In the genomic region with DNA sequence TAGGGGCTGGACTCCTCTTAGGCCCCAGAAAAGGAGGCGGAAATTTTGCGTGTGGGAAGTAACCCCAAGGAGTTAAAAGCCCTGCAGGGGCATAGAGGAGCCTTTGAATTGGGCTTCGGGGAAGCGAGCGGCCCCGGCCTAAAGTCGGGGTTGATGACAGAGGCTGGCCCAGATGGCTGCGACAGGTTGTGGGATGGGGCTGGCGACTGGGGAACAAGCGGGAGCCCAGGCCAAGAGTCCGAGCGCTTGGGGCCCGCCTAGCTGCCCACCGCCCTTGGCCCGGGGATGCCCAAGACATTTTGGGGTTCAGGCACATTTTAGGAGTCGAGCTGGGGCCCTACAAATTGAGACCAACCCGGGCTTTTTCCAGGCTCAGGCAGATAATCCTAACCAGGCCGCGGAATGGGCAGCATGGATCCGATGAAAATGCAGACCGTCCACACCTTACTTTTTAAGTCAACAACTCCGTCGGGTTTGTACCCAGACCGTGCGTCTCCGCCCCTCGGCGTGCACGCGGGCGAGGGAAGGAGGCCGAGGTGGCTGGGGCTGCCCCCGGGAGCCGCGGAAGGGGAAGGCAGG, we compare ENCODE assay signal across 6 cellular contexts. TPM values are rescaled to one million over a fixed set of nuclear protein-coding genes. Genes with fewer than 3 reads are reported as not detected.
DNase-seq lines count a peak whose midpoint lies in the region; ATAC-seq lines count a peak whose summit lies in the region.

No MANE protein-coding gene starts in this region.

- peak overlapping the region; percentile 95 to 98 for H3K27ac ChIP-seq in mucosa of rectum (ENCODE audit: low read depth in 2 of 2, low read length in 2 of 2)

- H3K27me3 ChIP-seq in mucosa of rectum (ENCODE audit: control insufficient read depth in 2 of 2, insufficient read depth in 2 of 2, low read length in 2 of 2) = peaks cover 0 to 3% of the 10 kb centered on the region in 2 donors

- peaks cover 22% of the 10 kb centered on the region for H3K4me1 Mint-ChIP-seq in activated naive CD8-positive, alpha-beta T cell treated with anti-CD3 and anti-CD28 coated beads, Interleukin-2, amount 50 U/mL, for 24 hours

- H3K4me3 ChIP-seq in mucosa of rectum (ENCODE audit: low read length in 2 of 2) = peak overlapping the region; percentile 76

- H3K4me1 ChIP-seq in ES-I3 (ENCODE audit: insufficient read depth, low read length) = peaks cover 41% of the 10 kb centered on the region
- H3K4me1 ChIP-seq in mucosa of rectum (ENCODE audit: control insufficient read depth in 2 of 2, insufficient read depth in 2 of 2, low read length in 2 of 2) = peaks cover 14 to 26% of the 10 kb centered on the region in 2 donors

- no peaks in the 10 kb centered on the region for H3K9me3 Mint-ChIP-seq in activated naive CD8-positive, alpha-beta T cell treated with anti-CD3 and anti-CD28 coated beads, Interleukin-2, amount 50 U/mL, for 24 hours
- no peaks in the 10 kb centered on the region for H3K9me3 Mint-ChIP-seq in activated naive CD4-positive, alpha-beta T cell treated with anti-CD3 and anti-CD28 coated beads, Interleukin-2, amount 50 U/mL, for 72 hours

- DNase-seq in activated naive CD8-positive, alpha-beta T cell treated with anti-CD3 and anti-CD28 coated beads, Interleukin-2, amount 50 U/mL, for 24 hours = peak; percentile 42
- no peak for DNase-seq in activated naive CD4-positive, alpha-beta T cell treated with anti-CD3 and anti-CD28 coated beads, Interleukin-2, amount 50 U/mL, for 72 hours (ENCODE audit: low spot score in 2 of 2)

- H3K27ac Mint-ChIP-seq in activated naive CD8-positive, alpha-beta T cell treated with anti-CD3 and anti-CD28 coated beads, Interleukin-2, amount 50 U/mL, for 24 hours = no peak overlapping the region
- H3K27ac Mint-ChIP-seq in activated naive CD4-positive, alpha-beta T cell treated with anti-CD3 and anti-CD28 coated beads, Interleukin-2, amount 50 U/mL, for 72 hours = peak overlapping the region in 1 of 2 donors; percentile 14

- H3K36me3 Mint-ChIP-seq in activated naive CD8-positive, alpha-beta T cell treated with anti-CD3 and anti-CD28 coated beads, Interleukin-2, amount 50 U/mL, for 24 hours (ENCODE audit: low read depth) = no peaks in the 10 kb centered on the region
- H3K36me3 Mint-ChIP-seq in activated naive CD4-positive, alpha-beta T cell treated with anti-CD3 and anti-CD28 coated beads, Interleukin-2, amount 50 U/mL, for 72 hours = peaks cover 0 to 5% of the 10 kb centered on the region in 2 donors

- peak overlapping the region; percentile 67 for H3K4me3 Mint-ChIP-seq in activated naive CD8-positive, alpha-beta T cell treated with anti-CD3 and anti-CD28 coated beads, Interleukin-2, amount 50 U/mL, for 24 hours

- ATAC-seq in activated naive CD8-positive, alpha-beta T cell treated with anti-CD3 and anti-CD28 coated beads, Interleukin-2, amount 50 U/mL, for 24 hours = no peak
- ATAC-seq in GM19395 (IDR thresholded peaks at IDR 0.05; ENCODE audit: unreplicated experiment) (no peak), GM18909 (IDR thresholded peaks at IDR 0.05; ENCODE audit: poor library complexity, unreplicated experiment) (no peak)
- ATAC-seq in activated naive CD4-positive, alpha-beta T cell treated with anti-CD3 and anti-CD28 coated beads, Interleukin-2, amount 50 U/mL, for 72 hours = no peak

- H3K9me3 ChIP-seq in ES-I3 (ENCODE audit: control insufficient read depth, insufficient read depth, low read length) (no peaks in the 10 kb centered on the region), mucosa of rectum (ENCODE audit: control insufficient read depth in 2 of 2, low read length in 2 of 2) (no peaks in the 10 kb centered on the region)

- H3K27me3 Mint-ChIP-seq in activated naive CD8-positive, alpha-beta T cell treated with anti-CD3 and anti-CD28 coated beads, Interleukin-2, amount 50 U/mL, for 24 hours = peaks cover 43% of the 10 kb centered on the region

- H3K36me3 ChIP-seq in ES-I3 (ENCODE audit: insufficient read depth, low read length) (no peaks in the 10 kb centered on the region), mucosa of rectum (ENCODE audit: control insufficient read depth in 2 of 2, insufficient read depth in 2 of 2, low read length in 2 of 2) (no peaks in the 10 kb centered on the region)

- H3K9ac ChIP-seq in ES-I3 (ENCODE audit: low read depth, low read length) (peak overlapping the region; percentile 73), mucosa of rectum (ENCODE audit: low read depth in 1 of 2, low read length in 2 of 2) (peak overlapping the region; percentile 91)

RNA-seq across cellular contexts. Expression of a gene that starts 0.5 kb away (rescaled TPM):
- total RNA-seq in activated naive CD4-positive, alpha-beta T cell treated with anti-CD3 and anti-CD28 coated beads, Interleukin-2, amount 50 U/mL, for 72 hours = 1 to 10 TPM in 1 of 2 donors, under 1 TPM in 1; 0.91 to 4.6 TPM

RNA-seq across cellular contexts. Expression of a gene that starts 13.7 kb away (rescaled TPM):
- 10 to 100 TPM; 26.2 to 50.3 TPM for total RNA-seq in activated naive CD4-positive, alpha-beta T cell treated with anti-CD3 and anti-CD28 coated beads, Interleukin-2, amount 50 U/mL, for 72 hours

RNA-seq across cellular contexts. Expression of a gene that starts 17.0 kb away (rescaled TPM):
- total RNA-seq in activated naive CD4-positive, alpha-beta T cell treated with anti-CD3 and anti-CD28 coated beads, Interleukin-2, amount 50 U/mL, for 72 hours = 10 to 100 TPM; 33.5 to 58.6 TPM

RNA-seq across cellular contexts. Expression of a gene that starts 19.7 kb away (rescaled TPM):
- 100 to 1,000 TPM in 1 of 2 donors, 10 to 100 TPM in 1; 14.3 to 173 TPM for total RNA-seq in activated naive CD4-positive, alpha-beta T cell treated with anti-CD3 and anti-CD28 coated beads, Interleukin-2, amount 50 U/mL, for 72 hours

RNA-seq across cellular contexts. Expression of a gene that starts 19.8 kb away (rescaled TPM):
- 1 to 10 TPM; 2.1 to 6.4 TPM for total RNA-seq in activated naive CD4-positive, alpha-beta T cell treated with anti-CD3 and anti-CD28 coated beads, Interleukin-2, amount 50 U/mL, for 72 hours
